Comparison of ENCODE assay signal across 14 cellular contexts in the genomic region with DNA sequence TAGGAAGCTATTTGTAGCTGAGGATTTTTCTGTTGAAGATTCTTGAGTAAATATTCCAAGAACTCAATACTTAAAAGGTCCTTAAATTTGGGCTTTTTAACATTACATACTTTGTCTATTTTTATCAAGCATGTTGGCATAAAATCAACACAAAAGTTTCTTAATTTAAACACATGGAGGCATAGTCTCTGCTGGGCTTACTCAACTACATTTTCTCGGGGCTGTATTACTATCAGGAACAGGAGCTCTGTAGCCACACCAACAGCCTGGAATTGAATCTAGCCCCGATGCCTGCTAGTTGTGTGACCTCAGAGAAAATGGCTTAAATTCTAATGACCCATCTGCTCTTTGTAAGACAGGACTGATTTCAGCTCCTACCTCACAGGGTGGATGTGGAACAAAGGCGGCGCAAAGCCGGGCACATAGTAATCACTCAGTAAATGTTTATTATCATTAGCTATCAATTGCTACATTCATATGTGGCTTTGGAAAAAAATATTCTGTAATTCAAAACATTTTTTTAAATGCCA.
"Had no signal": no experiment of that assay in that cellular context is flagged by ENCODE, and none has a peak within 500 bp of the region (broad histone marks: within the 10 kb centered on the region; RNA-seq: fewer than 3 reads in every experiment).

No MANE protein-coding gene starts in this region.

- H3K4me3 ChIP-seq: mucosa of descending colon, right lobe of liver, upper lobe of right lung had no signal

- H3K27ac ChIP-seq: right lobe of liver, upper lobe of right lung had no signal

- ATAC-seq: esophagus mucosa; mucosa of descending colon; natural killer cell treated with Interleukin-12 subunit alpha and Interleukin-12 subunit beta and Interleukin-15 and Interleukin-18, amount 100 ng/mL, for 72 hours; right lobe of liver; SK-N-SH treated with all-trans-retinoic acid at 6 μM for 48 hours; upper lobe of right lung had no signal

- H3K4me1 ChIP-seq: right lobe of liver had no signal

- H3K9me3 ChIP-seq: mucosa of descending colon, right lobe of liver, upper lobe of right lung had no signal

- H3K27me3 ChIP-seq: right lobe of liver, upper lobe of right lung had no signal

- H3K36me3 ChIP-seq: right lobe of liver, upper lobe of right lung had no signal

- DNase-seq: activated B cell treated with CpG ODN at 0.5 μM for 24 hours; activated T-cell treated with anti-CD3 and anti-CD28 coated beads, Interleukin-2, amount 50 U/mL, for 1 hour; amygdala; mammary epithelial cell; mucosa of descending colon; nucleus accumbens; right lobe of liver; stimulated activated CD4-positive, alpha-beta T cell treated with anti-CD3 and anti-CD28 coated beads, Interleukin-2, amount 100 ng/mL, for 24 hours; stimulated activated naive CD4-positive, alpha-beta T cell; substantia nigra; upper lobe of right lung had no signal
